1 cellular context compared by ENCODE assay signal in genomic region chr9:129011170-129011569, GRCh38.
TF ChIP-seq lines count a peak whose summit lies in the region.

No MANE protein-coding gene starts in this region.

TF ChIP-seq in WTC11, 78 proteins besides CTCF, POLR2A, EP300 and RAD21 (continued from another document):
- TF ChIP-seq, protein P1, sequence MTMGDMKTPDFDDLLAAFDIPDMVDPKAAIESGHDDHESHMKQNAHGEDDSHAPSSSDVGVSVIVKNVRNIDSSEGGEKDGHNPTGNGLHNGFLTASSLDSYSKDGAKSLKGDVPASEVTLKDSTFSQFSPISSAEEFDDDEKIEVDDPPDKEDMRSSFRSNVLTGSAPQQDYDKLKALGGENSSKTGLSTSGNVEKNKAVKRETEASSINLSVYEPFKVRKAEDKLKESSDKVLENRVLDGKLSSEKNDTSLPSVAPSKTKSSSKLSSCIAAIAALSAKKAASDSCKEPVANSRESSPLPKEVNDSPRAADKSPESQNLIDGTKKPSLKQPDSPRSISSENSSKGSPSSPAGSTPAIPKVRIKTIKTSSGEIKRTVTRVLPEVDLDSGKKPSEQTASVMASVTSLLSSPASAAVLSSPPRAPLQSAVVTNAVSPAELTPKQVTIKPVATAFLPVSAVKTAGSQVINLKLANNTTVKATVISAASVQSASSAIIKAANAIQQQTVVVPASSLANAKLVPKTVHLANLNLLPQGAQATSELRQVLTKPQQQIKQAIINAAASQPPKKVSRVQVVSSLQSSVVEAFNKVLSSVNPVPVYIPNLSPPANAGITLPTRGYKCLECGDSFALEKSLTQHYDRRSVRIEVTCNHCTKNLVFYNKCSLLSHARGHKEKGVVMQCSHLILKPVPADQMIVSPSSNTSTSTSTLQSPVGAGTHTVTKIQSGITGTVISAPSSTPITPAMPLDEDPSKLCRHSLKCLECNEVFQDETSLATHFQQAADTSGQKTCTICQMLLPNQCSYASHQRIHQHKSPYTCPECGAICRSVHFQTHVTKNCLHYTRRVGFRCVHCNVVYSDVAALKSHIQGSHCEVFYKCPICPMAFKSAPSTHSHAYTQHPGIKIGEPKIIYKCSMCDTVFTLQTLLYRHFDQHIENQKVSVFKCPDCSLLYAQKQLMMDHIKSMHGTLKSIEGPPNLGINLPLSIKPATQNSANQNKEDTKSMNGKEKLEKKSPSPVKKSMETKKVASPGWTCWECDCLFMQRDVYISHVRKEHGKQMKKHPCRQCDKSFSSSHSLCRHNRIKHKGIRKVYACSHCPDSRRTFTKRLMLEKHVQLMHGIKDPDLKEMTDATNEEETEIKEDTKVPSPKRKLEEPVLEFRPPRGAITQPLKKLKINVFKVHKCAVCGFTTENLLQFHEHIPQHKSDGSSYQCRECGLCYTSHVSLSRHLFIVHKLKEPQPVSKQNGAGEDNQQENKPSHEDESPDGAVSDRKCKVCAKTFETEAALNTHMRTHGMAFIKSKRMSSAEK (CRISPR knock-in tag; IDR thresholded peaks at IDR 0.05; ENCODE audit: borderline replicate concordance) = no peak
- TF ChIP-seq ZNF219 (CRISPR knock-in tag; IDR thresholded peaks at IDR 0.05; ENCODE audit: borderline replicate concordance) = no peak
- TF ChIP-seq MYBL2 (CRISPR knock-in tag; IDR thresholded peaks at IDR 0.05) = no peak
- TF ChIP-seq PRDM15 (CRISPR knock-in tag; IDR thresholded peaks at IDR 0.05) = no peak
- TF ChIP-seq ZNF121 (CRISPR knock-in tag; IDR thresholded peaks at IDR 0.05) = no peak
- no peak for TF ChIP-seq SMAD3 (CRISPR knock-in tag; IDR thresholded peaks at IDR 0.05; ENCODE audit: borderline replicate concordance)
- TF ChIP-seq GTF2I (CRISPR knock-in tag; conservative IDR thresholded peaks at IDR 0.05) = no peak
- TF ChIP-seq, protein P2, sequence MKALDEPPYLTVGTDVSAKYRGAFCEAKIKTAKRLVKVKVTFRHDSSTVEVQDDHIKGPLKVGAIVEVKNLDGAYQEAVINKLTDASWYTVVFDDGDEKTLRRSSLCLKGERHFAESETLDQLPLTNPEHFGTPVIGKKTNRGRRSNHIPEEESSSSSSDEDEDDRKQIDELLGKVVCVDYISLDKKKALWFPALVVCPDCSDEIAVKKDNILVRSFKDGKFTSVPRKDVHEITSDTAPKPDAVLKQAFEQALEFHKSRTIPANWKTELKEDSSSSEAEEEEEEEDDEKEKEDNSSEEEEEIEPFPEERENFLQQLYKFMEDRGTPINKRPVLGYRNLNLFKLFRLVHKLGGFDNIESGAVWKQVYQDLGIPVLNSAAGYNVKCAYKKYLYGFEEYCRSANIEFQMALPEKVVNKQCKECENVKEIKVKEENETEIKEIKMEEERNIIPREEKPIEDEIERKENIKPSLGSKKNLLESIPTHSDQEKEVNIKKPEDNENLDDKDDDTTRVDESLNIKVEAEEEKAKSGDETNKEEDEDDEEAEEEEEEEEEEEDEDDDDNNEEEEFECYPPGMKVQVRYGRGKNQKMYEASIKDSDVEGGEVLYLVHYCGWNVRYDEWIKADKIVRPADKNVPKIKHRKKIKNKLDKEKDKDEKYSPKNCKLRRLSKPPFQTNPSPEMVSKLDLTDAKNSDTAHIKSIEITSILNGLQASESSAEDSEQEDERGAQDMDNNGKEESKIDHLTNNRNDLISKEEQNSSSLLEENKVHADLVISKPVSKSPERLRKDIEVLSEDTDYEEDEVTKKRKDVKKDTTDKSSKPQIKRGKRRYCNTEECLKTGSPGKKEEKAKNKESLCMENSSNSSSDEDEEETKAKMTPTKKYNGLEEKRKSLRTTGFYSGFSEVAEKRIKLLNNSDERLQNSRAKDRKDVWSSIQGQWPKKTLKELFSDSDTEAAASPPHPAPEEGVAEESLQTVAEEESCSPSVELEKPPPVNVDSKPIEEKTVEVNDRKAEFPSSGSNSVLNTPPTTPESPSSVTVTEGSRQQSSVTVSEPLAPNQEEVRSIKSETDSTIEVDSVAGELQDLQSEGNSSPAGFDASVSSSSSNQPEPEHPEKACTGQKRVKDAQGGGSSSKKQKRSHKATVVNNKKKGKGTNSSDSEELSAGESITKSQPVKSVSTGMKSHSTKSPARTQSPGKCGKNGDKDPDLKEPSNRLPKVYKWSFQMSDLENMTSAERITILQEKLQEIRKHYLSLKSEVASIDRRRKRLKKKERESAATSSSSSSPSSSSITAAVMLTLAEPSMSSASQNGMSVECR (CRISPR knock-in tag; IDR thresholded peaks at IDR 0.05; ENCODE audit: borderline replicate concordance) = no peak
- no peak for TF ChIP-seq NFE2L1 (CRISPR knock-in tag; IDR thresholded peaks at IDR 0.05)
- TF ChIP-seq ATF1 (CRISPR knock-in tag; IDR thresholded peaks at IDR 0.05) = no peak
TF ChIP-seq in WTC11: peak in this region for 0.
